In genomic region chr17:155576-155975, GRCh38 we compare ENCODE assay signal across 1 cellular context.
TF ChIP-seq lines count a peak whose summit lies in the region.

No MANE protein-coding gene starts in this region.

TF ChIP-seq in HepG2, 621 proteins besides CTCF, POLR2A, EP300 and RAD21:
- no peak for TF ChIP-seq SNAPC4 (CRISPR knock-in tag; IDR thresholded peaks at IDR 0.05)
- no peak for TF ChIP-seq CENPX (CRISPR knock-in tag; IDR thresholded peaks at IDR 0.05)
- TF ChIP-seq DRAP1 (CRISPR knock-in tag; IDR thresholded peaks at IDR 0.05) = no peak
- no peak for TF ChIP-seq SNRNP70 (IDR thresholded peaks at IDR 0.05; ENCODE audit: low read depth, low read length)
- no peak for TF ChIP-seq ZNF597 (CRISPR knock-in tag; IDR thresholded peaks at IDR 0.05)
- no peak for TF ChIP-seq POLR2AphosphoS2 (IDR thresholded peaks at IDR 0.05; ENCODE audit: low read depth, low read length)
- no peak for TF ChIP-seq SMARCE1 (IDR thresholded peaks at IDR 0.05; ENCODE audit: borderline replicate concordance)
- TF ChIP-seq NFKBIZ (CRISPR knock-in tag; IDR thresholded peaks at IDR 0.05) = no peak
- TF ChIP-seq ZFP90 (CRISPR knock-in tag; IDR thresholded peaks at IDR 0.05; ENCODE audit: borderline replicate concordance) = no peak
- TF ChIP-seq ZNF318 (CRISPR knock-in tag; IDR thresholded peaks at IDR 0.05) = no peak
- TF ChIP-seq PHF8 (CRISPR knock-in tag; IDR thresholded peaks at IDR 0.05) = no peak
- TF ChIP-seq BCLAF1 (IDR thresholded peaks at IDR 0.05) = no peak
- no peak for TF ChIP-seq ZFP41 (CRISPR knock-in tag; IDR thresholded peaks at IDR 0.05; ENCODE audit: borderline replicate concordance)
- TF ChIP-seq ZNF34 (CRISPR knock-in tag; IDR thresholded peaks at IDR 0.05; ENCODE audit: borderline replicate concordance) = no peak
